In the genomic region with DNA sequence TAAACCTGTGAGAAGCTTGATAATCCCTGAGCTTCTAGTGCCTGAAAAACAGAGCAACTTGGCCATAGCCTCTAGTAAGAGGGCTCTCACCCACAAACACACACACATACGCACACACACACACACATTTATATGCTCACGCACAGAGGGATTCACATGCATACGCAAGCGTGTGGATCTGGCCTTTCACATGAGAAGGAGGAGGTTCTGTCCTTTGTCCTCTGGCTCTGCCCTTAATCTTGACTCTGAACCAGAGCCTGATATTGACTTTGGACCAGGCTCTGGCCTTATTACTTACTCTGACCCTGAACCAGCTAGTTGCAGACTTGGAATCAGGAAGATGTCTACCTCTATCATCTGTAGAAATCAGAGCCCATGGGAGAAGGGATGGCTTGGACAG, we compare ENCODE assay signal across 4 cellular contexts. TPM values are rescaled to one million over a fixed set of nuclear protein-coding genes. Genes with fewer than 3 reads are reported as not detected.
"Had no signal": no experiment of that assay in that cellular context is flagged by ENCODE, and none has a peak within 500 bp of the region (broad histone marks: within the 10 kb centered on the region; RNA-seq: fewer than 3 reads in every experiment).

No MANE protein-coding gene starts in this region.

- H3K4me1 ChIP-seq: foreskin keratinocyte, right atrium auricular region, suprapubic skin had no signal

- H3K4me3 ChIP-seq: right atrium auricular region, suprapubic skin had no signal

- H3K36me3 ChIP-seq: right atrium auricular region, suprapubic skin had no signal

- H3K27me3 ChIP-seq: foreskin keratinocyte, right atrium auricular region, suprapubic skin had no signal

- H3K27ac ChIP-seq: foreskin keratinocyte, right atrium auricular region, suprapubic skin had no signal

- H3K9me3 ChIP-seq: right atrium auricular region, suprapubic skin had no signal

RNA-seq across cellular contexts. Expression of a gene that starts 19.8 kb away (rescaled TPM):
- total RNA-seq: activated CD4-positive, alpha-beta T cell treated with anti-CD3 and anti-CD28 coated beads, Interleukin-2, amount 10 ng/mL, durations not matched to agents 7 days and 5 days had no signal

RNA-seq across cellular contexts. Expression of a gene that starts 56.5 kb away (rescaled TPM):
- total RNA-seq: activated CD4-positive, alpha-beta T cell treated with anti-CD3 and anti-CD28 coated beads, Interleukin-2, amount 10 ng/mL, durations not matched to agents 7 days and 5 days had no signal
